Comparison of ENCODE assay signal across 18 cellular contexts in genomic region chr19:40813182-40813581, GRCh38. TPM values are rescaled to one million over a fixed set of nuclear protein-coding genes. Genes with fewer than 3 reads are reported as not detected.
DNase-seq lines count a peak whose midpoint lies in the region; ATAC-seq and TF ChIP-seq lines count a peak whose summit lies in the region.
"Had no signal": no experiment of that assay in that cellular context is flagged by ENCODE, and none has a peak within 500 bp of the region (broad histone marks: within the 10 kb centered on the region; RNA-seq: fewer than 3 reads in every experiment).

No MANE protein-coding gene starts in this region.

- no peak overlapping the region for H3K9ac ChIP-seq in mesendoderm (ENCODE audit: low read length)
- H3K9ac ChIP-seq: BLaER1 treated with 17β-estradiol and CSF1 and Interleukin-3, amounts not matched to agents 10 nM and 100 nM had no signal

- CTCF ChIA-PET in CD4-positive, alpha-beta T cell (lab: Charles Lee), result no interaction called here
- CTCF ChIA-PET in Panc1 (lab: Charles Lee), result no interaction called here

- no peak overlapping the region for H4K8ac ChIP-seq in mesendoderm (ENCODE audit: low read depth, low read length)

- H3K18ac ChIP-seq in mesendoderm (ENCODE audit: low read length), result no peak overlapping the region

- H2BK5ac ChIP-seq in mesendoderm (ENCODE audit: low read length), result no peak overlapping the region

- no peaks in the 10 kb centered on the region for H3K27me3 Mint-ChIP-seq in CD4-positive, alpha-beta T cell

- H3K4me1 ChIP-seq in Panc1 (ENCODE audit: control insufficient read depth, insufficient read depth, low read length) (peaks cover 12% of the 10 kb centered on the region; the same call in 1 of the 2 replicates), osteoblast (ENCODE audit: insufficient read depth, low read length) (peaks cover 2% of the 10 kb centered on the region), mesendoderm (ENCODE audit: control insufficient read depth, low read depth, low read length) (no peaks in the 10 kb centered on the region)
- H3K4me1 ChIP-seq: colonic mucosa had no signal

- H3K27ac ChIP-seq in CD4-positive, alpha-beta T cell (ENCODE audit: low read depth, low read length), result no peak overlapping the region
- peak overlapping the region; percentile 23; the same call in 1 of the 2 replicates for H3K27ac ChIP-seq in Panc1 (ENCODE audit: low read length)
- H3K27ac ChIP-seq in osteoblast (ENCODE audit: low read depth, low read length), result no peak overlapping the region
- H3K27ac ChIP-seq in mesendoderm (ENCODE audit: low read depth, low read length), result no peak overlapping the region
- H3K27ac ChIP-seq: BLaER1 treated with 17β-estradiol and CSF1 and Interleukin-3, amounts not matched to agents 10 nM and 100 nM; colonic mucosa had no signal

- TF ChIP-seq CTCF in CD4-positive, alpha-beta T cell (IDR thresholded peaks at IDR 0.05), result no peak
- TF ChIP-seq CTCF in Panc1 (IDR thresholded peaks at IDR 0.05), result no peak
- no peak for TF ChIP-seq CTCF in fibroblast of pulmonary artery (IDR thresholded peaks at IDR 0.05; ENCODE audit: low read length, missing control alignments)
- TF ChIP-seq CTCF in osteoblast (IDR thresholded peaks at IDR 0.05; ENCODE audit: extremely low read depth, low read depth, low read length), result no peak

- no TSS peak for BruUV-seq in Panc1 (replicated peaks; lab: Mats Ljungman, UMichigan)

- H3K27ac Mint-ChIP-seq in CD4-positive, alpha-beta T cell, result peak overlapping the region; percentile 90
- H3K27ac Mint-ChIP-seq: activated CD4-positive, alpha-beta T cell treated with anti-CD3 and anti-CD28 coated beads, Interleukin-2, amount 10 ng/mL, durations not matched to agents 7 days and 5 days had no signal

- no peak overlapping the region for H2BK120ac ChIP-seq in mesendoderm (ENCODE audit: low read depth, low read length)

- H3K4me3 ChIP-seq in Panc1 (ENCODE audit: low read depth in 2 of 2, low read length in 2 of 2), result no peak overlapping the region
- H3K4me3 ChIP-seq in fibroblast of pulmonary artery (replicated peaks; ENCODE audit: low read depth, low read length), result no peak overlapping the region
- no peak overlapping the region for H3K4me3 ChIP-seq in osteoblast (ENCODE audit: insufficient read depth, low read length)
- no peak overlapping the region for H3K4me3 ChIP-seq in mesendoderm (ENCODE audit: low read length)
- H3K4me3 ChIP-seq: BLaER1 treated with 17β-estradiol and CSF1 and Interleukin-3, amounts not matched to agents 10 nM and 100 nM; colonic mucosa; spleen had no signal

- H2BK15ac ChIP-seq in mesendoderm (replicated peaks; ENCODE audit: low read depth), result no peak overlapping the region

- POLR2A ChIA-PET in CD4-positive, alpha-beta T cell (lab: Charles Lee), result interaction anchor here (1.2 kb wide), 1 partner anchor 42 kb away, joined by 4 read pairs; no protein-coding TSS in a partner anchor
- POLR2A ChIA-PET in Panc1 (lab: Charles Lee), result no interaction called here

- H3K4me2 ChIP-seq in osteoblast (ENCODE audit: insufficient read depth, low read length), result no peak overlapping the region
- no peak overlapping the region for H3K4me2 ChIP-seq in mesendoderm (ENCODE audit: low read length)

- no peaks in the 10 kb centered on the region for H3K9me3 Mint-ChIP-seq in CD4-positive, alpha-beta T cell
- H3K9me3 Mint-ChIP-seq: activated CD4-positive, alpha-beta T cell treated with anti-CD3 and anti-CD28 coated beads, Interleukin-2, amount 10 ng/mL, durations not matched to agents 7 days and 5 days; activated T-cell treated with anti-CD3 and anti-CD28 coated beads, Interleukin-2, amount 50 U/mL, for 4 hours had no signal

- H4K20me1 ChIP-seq in osteoblast (ENCODE audit: insufficient read depth, low read length), result peaks cover 21% of the 10 kb centered on the region

- no peak for ATAC-seq in CD4-positive, alpha-beta T cell (ENCODE audit: poor library complexity)
- no peak for ATAC-seq in Panc1
- ATAC-seq: activated T-cell treated with anti-CD3 and anti-CD28 coated beads, Interleukin-2, amount 50 U/mL, for 4 hours; esophagus mucosa had no signal

- intact Hi-C loops in CD4-positive, alpha-beta T cell (cut with DNase I, micrococcal nuclease), result loop anchor here in 1 of 2 experiments (5.0 kb wide), 1 partner anchor 319 kb away; no protein-coding TSS in a partner anchor
- intact Hi-C loops in Panc1 (cut with micrococcal nuclease; ENCODE audit: unreplicated experiment), result no loop called here

- H2AK5ac ChIP-seq in mesendoderm (ENCODE audit: low read length), result no peak overlapping the region

- peaks cover 3% of the 10 kb centered on the region for H3K79me1 ChIP-seq in mesendoderm (ENCODE audit: low read length)

- H3K56ac ChIP-seq in mesendoderm (ENCODE audit: low read length), result no peak overlapping the region

- no peaks in the 10 kb centered on the region for H3K9me3 ChIP-seq in CD4-positive, alpha-beta T cell (ENCODE audit: control insufficient read depth, low read length)
- H3K9me3 ChIP-seq in Panc1 (ENCODE audit: control insufficient read depth, insufficient read depth, low read depth, low read length) (no peaks in the 10 kb centered on the region), osteoblast (ENCODE audit: low read depth, low read length) (no peaks in the 10 kb centered on the region)
- H3K9me3 ChIP-seq: BLaER1 treated with 17β-estradiol and CSF1 and Interleukin-3, amounts not matched to agents 10 nM and 100 nM; colonic mucosa; spleen had no signal

- H2AFZ ChIP-seq in osteoblast (ENCODE audit: low read length), result no peak overlapping the region

- H3K4ac ChIP-seq in mesendoderm (ENCODE audit: low read depth, low read length), result no peak overlapping the region

- H3K27me3 ChIP-seq in CD4-positive, alpha-beta T cell (ENCODE audit: control insufficient read depth, insufficient read depth, low read length), result no peaks in the 10 kb centered on the region
- H3K27me3 ChIP-seq in Panc1 (ENCODE audit: control insufficient read depth, insufficient read depth, low read length) (no peaks in the 10 kb centered on the region), osteoblast (ENCODE audit: insufficient read depth, low read length) (peaks cover 3% of the 10 kb centered on the region), mesendoderm (ENCODE audit: insufficient read depth, low read length, poor library complexity) (no peaks in the 10 kb centered on the region)
- H3K27me3 ChIP-seq: colonic mucosa, spleen had no signal

- in situ Hi-C loops in Panc1 (cut with HindIII; ENCODE audit: low pct_unique_long_range_greater_than_20kb, low sequenced_read_pairs), result no loop called here

- H3K79me2 ChIP-seq in osteoblast (ENCODE audit: insufficient read depth, low read length) (peaks cover 13% of the 10 kb centered on the region), mesendoderm (ENCODE audit: control insufficient read depth, insufficient read depth, low read length) (no peaks in the 10 kb centered on the region)

- H3K4me1 Mint-ChIP-seq in CD4-positive, alpha-beta T cell (ENCODE audit: low read depth), result peaks cover 39% of the 10 kb centered on the region

- no peak overlapping the region for H3K23ac ChIP-seq in mesendoderm (ENCODE audit: low read length)

- peak overlapping the region; percentile 95 for H3K4me3 Mint-ChIP-seq in CD4-positive, alpha-beta T cell
- H3K4me3 Mint-ChIP-seq: activated CD4-positive, alpha-beta T cell treated with anti-CD3 and anti-CD28 coated beads, Interleukin-2, amount 10 ng/mL, durations not matched to agents 7 days and 5 days had no signal

- DNase-seq in CD4-positive, alpha-beta T cell, result no peak
- DNase-seq in Panc1 (ENCODE audit: low read depth, low spot score) (no peak), fibroblast of pulmonary artery (ENCODE audit: low read depth) (peak; percentile 54), osteoblast (ENCODE audit: insufficient read length, low spot score, missing footprints) (peak; percentile 63), NCI-H1436 (lab: John Stamatoyannopoulos, UW) (no peak), mesendoderm (no peak), NOMO-1 (lab: John Stamatoyannopoulos, UW; ENCODE audit: unreplicated experiment in 2 of 2) (no peak), NCI-H187 (lab: John Stamatoyannopoulos, UW) (no peak)
- DNase-seq: activated CD4-positive, alpha-beta T cell treated with anti-CD3 and anti-CD28 coated beads, Interleukin-2, amount 10 ng/mL, durations not matched to agents 7 days and 5 days; activated T-cell treated with anti-CD3 and anti-CD28 coated beads, Interleukin-2, amount 50 U/mL, for 4 hours; colonic mucosa; Karpas-422; NCI-H1694; NCI-H82; occipital lobe; spleen had no signal

- WGBS in mesendoderm (ENCODE audit: extremely low coverage, insufficient coverage, low lambda C conversion rate), result no CpG with 5 or more reads among the region's 4 CpGs

- no peak overlapping the region for H4K5ac ChIP-seq in mesendoderm (ENCODE audit: low read length)

- peaks cover 28% of the 10 kb centered on the region for H3K36me3 Mint-ChIP-seq in CD4-positive, alpha-beta T cell (ENCODE audit: low read depth)

- no peaks in the 10 kb centered on the region for H3K36me3 ChIP-seq in Panc1 (ENCODE audit: control insufficient read depth, insufficient read depth, low read length)
- H3K36me3 ChIP-seq in osteoblast (ENCODE audit: insufficient read depth, low read length), result peaks cover 14% of the 10 kb centered on the region
- H3K36me3 ChIP-seq in mesendoderm (ENCODE audit: control insufficient read depth, insufficient read depth, low read length), result peaks cover 4% of the 10 kb centered on the region

RNA-seq across cellular contexts. Expression of gene EGLN2, which starts 14.2 kb away (rescaled TPM):
- total RNA-seq in CD4-positive, alpha-beta T cell, result 100 to 1,000 TPM; 150 to 151 TPM
- total RNA-seq in Panc1 (2021; ENCODE audit: unreplicated experiment), result 115 TPM
- polyA plus RNA-seq in Panc1 (2012; ENCODE audit: insufficient read length), result 127 TPM
- 69.8 and 75.1 TPM in 2 replicates for total RNA-seq in osteoblast
- 89.3 TPM for polyA plus RNA-seq in mesendoderm (2013, experiment 1 of 2)
- 85.4 TPM for polyA plus RNA-seq in mesendoderm (2013, experiment 2 of 2)

RNA-seq across cellular contexts. Expression of gene RAB4B, which starts 35.1 kb away (rescaled TPM):
- total RNA-seq in CD4-positive, alpha-beta T cell, result 10 to 100 TPM; 26.6 to 26.9 TPM
- 24.8 TPM for total RNA-seq in Panc1 (2021; ENCODE audit: unreplicated experiment)
- 39.6 TPM for polyA plus RNA-seq in Panc1 (2012; ENCODE audit: insufficient read length)
- total RNA-seq in osteoblast, result 8.0 and 13.8 TPM in 2 replicates
- polyA plus RNA-seq in mesendoderm (2013, experiment 1 of 2), result 4.9 TPM
- polyA plus RNA-seq in mesendoderm (2013, experiment 2 of 2), result 5.8 TPM

RNA-seq across cellular contexts. Expression of gene CYP2A6, which starts 37.1 kb away (rescaled TPM):
- total RNA-seq in CD4-positive, alpha-beta T cell, result not detected
- total RNA-seq in Panc1 (2021; ENCODE audit: unreplicated experiment), result 0.41 TPM
- not detected for polyA plus RNA-seq in Panc1 (2012; ENCODE audit: insufficient read length)
- not detected in 2 replicates for total RNA-seq in osteoblast
- 0.03 TPM for polyA plus RNA-seq in mesendoderm (2013, experiment 1 of 2)
- 0.07 TPM for polyA plus RNA-seq in mesendoderm (2013, experiment 2 of 2)
- total RNA-seq: activated CD4-positive, alpha-beta T cell treated with anti-CD3 and anti-CD28 coated beads, Interleukin-2, amount 10 ng/mL, durations not matched to agents 7 days and 5 days; occipital lobe had no signal
- polyA plus RNA-seq: spleen had no signal

RNA-seq across cellular contexts. Expression of gene MIA, which starts 37.9 kb away (rescaled TPM):
- total RNA-seq in CD4-positive, alpha-beta T cell, result not detected
- total RNA-seq in Panc1 (2021; ENCODE audit: unreplicated experiment), result 2.2 TPM
- 1.4 TPM for polyA plus RNA-seq in Panc1 (2012; ENCODE audit: insufficient read length)
- total RNA-seq in osteoblast, result 0.72 TPM in 1 of 2 replicates, not detected in the other
- 0.18 TPM for polyA plus RNA-seq in mesendoderm (2013, experiment 1 of 2)
- not detected for polyA plus RNA-seq in mesendoderm (2013, experiment 2 of 2)
- total RNA-seq: occipital lobe had no signal

Comparison
In these comparisons a context has a peak if more than half of its experiments do, and no peak if none do; other contexts are left out.
1. DNase-seq: peak in fibroblast of pulmonary artery (single experiment) and osteoblast (single experiment); none in CD4-positive, alpha-beta T cell (0 of 10), Panc1 (single experiment), NCI-H1436 (single experiment), mesendoderm (single experiment), NOMO-1 (0 of 2) and NCI-H187 (0 of 2).